ENCODE assay signal across 8 cellular contexts in the genomic region with DNA sequence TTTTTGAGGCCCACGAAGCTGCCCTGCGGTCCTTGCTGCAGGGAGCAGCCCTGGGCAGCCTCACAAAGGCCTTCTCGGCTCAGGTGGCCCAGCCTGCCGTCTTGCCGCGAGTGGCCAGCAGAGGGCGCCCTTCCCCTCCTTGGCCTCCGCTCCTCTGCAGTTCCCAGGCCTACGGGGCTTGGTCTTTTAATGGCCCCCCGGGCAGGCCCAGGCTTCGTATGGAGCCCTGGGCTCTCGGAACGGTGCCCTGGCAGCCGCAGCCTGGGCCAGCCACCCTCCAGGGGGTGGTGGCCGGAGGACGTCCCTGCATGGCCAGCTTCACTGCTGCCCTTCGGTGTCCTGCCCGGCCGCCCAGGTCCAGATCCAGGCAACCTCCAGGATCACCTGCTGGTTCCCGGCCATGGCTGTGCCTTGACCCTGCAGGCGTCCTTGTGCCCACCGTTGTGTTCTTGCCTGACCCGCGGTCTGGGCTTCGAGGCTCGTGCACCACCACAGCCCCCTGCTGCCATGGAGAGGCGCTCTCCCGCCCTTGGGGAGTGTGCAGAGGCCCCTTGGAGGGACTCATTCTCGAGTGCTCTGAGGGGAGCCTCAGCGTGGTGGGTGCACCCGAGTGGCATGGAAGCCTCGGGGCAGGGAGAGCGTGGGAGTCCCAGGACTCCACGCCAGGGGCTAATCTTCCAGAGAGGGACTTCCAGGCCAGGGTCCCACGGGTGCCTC. TPM values are rescaled to one million over a fixed set of nuclear protein-coding genes. Genes with fewer than 3 reads are reported as not detected.
A peak's percentile ranks its signal among the peaks of the same experiment; 100 is the strongest.
DNase-seq lines count a peak whose midpoint lies in the region; ATAC-seq lines count a peak whose summit lies in the region.

No MANE protein-coding gene starts in this region.

- intact Hi-C loops in right cardiac atrium (cut with DNase I), result no loop called here

- ATAC-seq in right cardiac atrium (peak; percentile 23 to 37), HG02763 (IDR thresholded peaks at IDR 0.05; ENCODE audit: unreplicated experiment) (no peak), HG02870 (IDR thresholded peaks at IDR 0.05; ENCODE audit: unreplicated experiment) (no peak)

- H3K4me3 ChIP-seq in Jurkat, Clone E6-1 (ENCODE audit: low read length), result no peak overlapping the region
- no peak overlapping the region for H3K4me3 ChIP-seq in adipocyte (ENCODE audit: low read length)
- H3K4me3 ChIP-seq in right cardiac atrium (ENCODE audit: low read length), result no peak overlapping the region

- 48% methylated on average over 35 of the region's 35 CpGs for WGBS in right cardiac atrium

- H3K9me3 ChIP-seq in adipocyte (ENCODE audit: control insufficient read depth, low read length) (no peaks in the 10 kb centered on the region), right cardiac atrium (ENCODE audit: control insufficient read depth, low read length) (no peaks in the 10 kb centered on the region)

- in situ Hi-C loops in Caki2 (cut with HindIII; ENCODE audit: low pct_unique_long_range_greater_than_20kb, low sequenced_read_pairs), result no loop called here

- no peaks in the 10 kb centered on the region for H3K4me1 ChIP-seq in adipocyte (ENCODE audit: control insufficient read depth, insufficient read depth, low read length)
- no peaks in the 10 kb centered on the region for H3K4me1 ChIP-seq in right cardiac atrium (ENCODE audit: control insufficient read depth, insufficient read depth, low read length)

- H3K27ac ChIP-seq in right cardiac atrium (ENCODE audit: low read length), result no peak overlapping the region

- DNase-seq in Caki2 (ENCODE audit: low read depth) (peak; percentile 11), T follicular helper cell (ENCODE audit: low read depth) (peak; percentile 54), adipocyte (ENCODE audit: low read depth) (peak; percentile 64), right cardiac atrium (peak; percentile 48 to 86 (median 79))
- DNase-seq in Jurkat, Clone E6-1 (ENCODE audit: low read depth, low spot score), result peak; percentile 35
- peak; percentile 53 to 77 for DNase-seq in stimulated activated CD4-positive, alpha-beta T cell treated with anti-CD3 and anti-CD28 coated beads, Interleukin-12 subunit alpha, Interleukin-12 subunit beta, amount 100 ng/mL, for 24 hours (ENCODE audit: low read depth in 2 of 2)

- peaks cover 30% of the 10 kb centered on the region for H3K27me3 ChIP-seq in adipocyte (replicated peaks; ENCODE audit: control insufficient read depth, insufficient read depth, low read length)
- no peaks in the 10 kb centered on the region for H3K27me3 ChIP-seq in right cardiac atrium (ENCODE audit: control insufficient read depth, insufficient read depth)

- H3K9ac ChIP-seq in adipocyte (ENCODE audit: low read length), result no peak overlapping the region

- no peaks in the 10 kb centered on the region for H3K36me3 ChIP-seq in adipocyte (ENCODE audit: control insufficient read depth, insufficient read depth, low read length, severe bottlenecking)

RNA-seq across cellular contexts. Expression of a gene that starts 9.4 kb away (rescaled TPM):
- total RNA-seq in Caki2 (2014; rRNA removed; shearing (Covaris generic); ENCODE audit: low replicate concordance), result not detected in 2 replicates
- not detected for polyA plus RNA-seq in Jurkat, Clone E6-1 (2012; ENCODE audit: insufficient read depth, insufficient read length)
- total RNA-seq in right cardiac atrium, result 100 to 1,000 TPM; 169 to 307 (median 208) TPM
- polyA plus RNA-seq in right cardiac atrium, result 99.1 TPM

RNA-seq across cellular contexts. Expression of a gene that starts 43.5 kb away (rescaled TPM):
- total RNA-seq in Caki2 (2014; rRNA removed; shearing (Covaris generic); ENCODE audit: low replicate concordance), result 0.32 TPM in 1 of 2 replicates, not detected in the other
- polyA plus RNA-seq in Jurkat, Clone E6-1 (2012; ENCODE audit: insufficient read depth, insufficient read length), result 8.0 TPM
- total RNA-seq in right cardiac atrium, result 10 to 100 TPM in 2 of 4 donors, 1 to 10 TPM in 2; 7.9 to 10.6 (median 9.9) TPM
- polyA plus RNA-seq in right cardiac atrium, result 7.1 TPM

Comparison
In these comparisons a context has a peak if more than half of its experiments do, and no peak if none do; other contexts are left out.
1. DNase-seq: peak in every context shown above with its lines; median percentile 79 in right cardiac atrium; 65 in stimulated activated CD4-positive, alpha-beta T cell treated with anti-CD3 and anti-CD28 coated beads, Interleukin-12 subunit alpha, Interleukin-12 subunit beta, amount 100 ng/mL, for 24 hours; 64 in adipocyte; 54 in T follicular helper cell; 35 in Jurkat, Clone E6-1; 11 in Caki2.
2. ATAC-seq: peak in right cardiac atrium (2 of 2); none in HG02763 (single experiment) and HG02870 (single experiment).
3. RNA of a gene that starts 9.4 kb away (total RNA-seq): 169 to 307 TPM in right cardiac atrium; not detected in Caki2; every median in the first group is over 100 times any median in the second.